Comparison of ENCODE assay signal across 23 cellular contexts in the genomic region with DNA sequence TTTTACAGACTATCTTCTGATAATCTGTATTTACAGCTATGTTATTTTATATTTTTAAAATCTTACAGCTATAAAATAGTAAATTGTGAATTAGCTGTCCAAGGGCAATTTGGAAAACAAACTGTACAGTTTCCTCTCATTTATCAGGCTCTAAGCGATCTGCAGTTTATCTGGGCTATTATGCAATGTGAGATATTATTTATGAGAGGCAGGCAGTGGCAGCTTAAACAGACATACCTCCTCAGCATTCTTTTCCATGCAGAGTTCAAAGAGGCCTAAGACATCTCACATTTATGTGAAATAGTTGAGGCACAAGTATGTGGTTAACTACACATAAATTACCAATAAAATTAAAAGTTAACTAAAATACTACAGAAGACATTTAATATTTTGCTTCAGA. TPM values are rescaled to one million over a fixed set of nuclear protein-coding genes. Genes with fewer than 3 reads are reported as not detected.
DNase-seq lines count a peak whose midpoint lies in the region; ATAC-seq and TF ChIP-seq lines count a peak whose summit lies in the region.
"Had no signal": no experiment of that assay in that cellular context is flagged by ENCODE, and none has a peak within 500 bp of the region (broad histone marks: within the 10 kb centered on the region; RNA-seq: fewer than 3 reads in every experiment).

No MANE protein-coding gene starts in this region.

- no peak overlapping the region for H3K4me3 Mint-ChIP-seq in CD8-positive, alpha-beta T cell
- H3K4me3 Mint-ChIP-seq: activated naive CD4-positive, alpha-beta T cell treated with anti-CD3 and anti-CD28 coated beads, Interleukin-2, amount 50 U/mL, for 24 hours; activated T-cell treated with anti-CD3 and anti-CD28 coated beads, Interleukin-2, amount 50 U/mL, for 72 hours; CD8-positive, alpha-beta memory T cell; H9; nephron; type B pancreatic cell had no signal

- no peaks in the 10 kb centered on the region for H3K4me1 Mint-ChIP-seq in CD8-positive, alpha-beta T cell (ENCODE audit: low read depth)
- H3K4me1 Mint-ChIP-seq: activated naive CD4-positive, alpha-beta T cell treated with anti-CD3 and anti-CD28 coated beads, Interleukin-2, amount 50 U/mL, for 24 hours; CD8-positive, alpha-beta memory T cell; H9 had no signal

- intact Hi-C loops in OCI-LY7 (cut with micrococcal nuclease; ENCODE audit: unreplicated experiment), result loop anchor here (2.0 to 10.0 kb wide), 2 partner anchors 25 to 471 kb away; a partner anchor contains a TSS
- intact Hi-C loops in CD8-positive, alpha-beta T cell (cut with DNase I, micrococcal nuclease), result no loop called here

- TF ChIP-seq CTCF in GM06990 (IDR thresholded peaks at IDR 0.05; ENCODE audit: insufficient read depth, low read length, poor library complexity, severe bottlenecking) (no peak), KMS-11 (conservative IDR thresholded peaks at IDR 0.05; ENCODE audit: low read depth, low read length) (no peak), OCI-LY7 (conservative IDR thresholded peaks at IDR 0.05; ENCODE audit: low read length) (no peak), right atrium auricular region (IDR thresholded peaks at IDR 0.05) (no peak)
- no peak for TF ChIP-seq CTCF in CD8-positive, alpha-beta T cell (IDR thresholded peaks at IDR 0.05)

- H3K9me3 ChIP-seq in OCI-LY7 (ENCODE audit: low read length) (peaks cover 7% of the 10 kb centered on the region; the same call in 1 of the 2 replicates), right atrium auricular region (no peaks in the 10 kb centered on the region)
- no peaks in the 10 kb centered on the region for H3K9me3 ChIP-seq in CD8-positive, alpha-beta T cell (ENCODE audit: low read length)
- H3K9me3 ChIP-seq: esophagus squamous epithelium, spleen, stomach had no signal

- no peak overlapping the region for H3K27ac Mint-ChIP-seq in CD8-positive, alpha-beta T cell
- H3K27ac Mint-ChIP-seq: activated naive CD4-positive, alpha-beta T cell treated with anti-CD3 and anti-CD28 coated beads, Interleukin-2, amount 50 U/mL, for 24 hours; activated T-cell treated with anti-CD3 and anti-CD28 coated beads, Interleukin-2, amount 50 U/mL, for 72 hours; CD8-positive, alpha-beta memory T cell; H9; nephron; type B pancreatic cell had no signal

- CTCF ChIA-PET in OCI-LY7 (lab: Charles Lee; ENCODE audit: unreplicated experiment), result no interaction called here
- CTCF ChIA-PET in CD8-positive, alpha-beta T cell (lab: Charles Lee), result interaction anchor here (0.9 kb wide), 1 partner anchor 11 kb away, joined by 5 read pairs; a partner anchor contains a TSS

- no peak overlapping the region for H3K9ac ChIP-seq in KMS-11

- no peak for DNase-seq in GM06990 (ENCODE audit: extremely low read depth, insufficient read length)
- DNase-seq in OCI-LY7 (ENCODE audit: low spot score), result no peak
- no peak for DNase-seq in right atrium auricular region (ENCODE audit: low spot score)
- no peak for DNase-seq in NCI-H1436 (lab: John Stamatoyannopoulos, UW)
- DNase-seq in CD8-positive, alpha-beta T cell, result no peak
- DNase-seq: activated CD4-positive, alpha-beta T cell treated with anti-CD3 and anti-CD28 coated beads for 1 hour; activated T-cell treated with anti-CD3 and anti-CD28 coated beads, Interleukin-2, amount 50 U/mL, for 72 hours; CD8-positive, alpha-beta memory T cell; esophagus squamous epithelium; GF-D8; H9; NCI-H82; stimulated activated CD4-positive, alpha-beta T cell treated with anti-CD3 and anti-CD28 coated beads, Interleukin-4, amount 100 ng/mL, for 24 hours; stomach; T1000 had no signal

- POLR2A ChIA-PET in OCI-LY7 (lab: Charles Lee), result interaction anchor here (0.6 to 2.6 kb wide), 8 partner anchors 11 to 1919 kb away, joined by 3 to 11 read pairs (median 4); a partner anchor contains a TSS
- POLR2A ChIA-PET in CD8-positive, alpha-beta T cell (lab: Charles Lee), result no interaction called here

- ATAC-seq in HG03280 (IDR thresholded peaks at IDR 0.05; ENCODE audit: unreplicated experiment), result no peak
- ATAC-seq in HG03342 (IDR thresholded peaks at IDR 0.05; ENCODE audit: unreplicated experiment), result no peak
- no peak for ATAC-seq in CD8-positive, alpha-beta T cell
- ATAC-seq: activated T-cell treated with anti-CD3 and anti-CD28 coated beads, Interleukin-2, amount 50 U/mL, for 72 hours had no signal

- no peaks in the 10 kb centered on the region for H3K27me3 ChIP-seq in GM06990 (replicated peaks; ENCODE audit: control insufficient read depth, insufficient read depth, low read length)
- H3K27me3 ChIP-seq in KMS-11 (ENCODE audit: insufficient read depth, low read depth), result no peaks in the 10 kb centered on the region
- H3K27me3 ChIP-seq in right atrium auricular region, result no peaks in the 10 kb centered on the region
- no peaks in the 10 kb centered on the region for H3K27me3 ChIP-seq in CD8-positive, alpha-beta T cell (ENCODE audit: insufficient read depth, low read length)
- H3K27me3 ChIP-seq: esophagus squamous epithelium, spleen, stomach had no signal

- H3K79me2 ChIP-seq in KMS-11 (ENCODE audit: insufficient read depth, low read depth), result no peaks in the 10 kb centered on the region
- H3K79me2 ChIP-seq in OCI-LY7 (ENCODE audit: insufficient read depth, low read depth, low read length), result peaks cover 20% of the 10 kb centered on the region; the same call in 1 of the 2 replicates

- H3K27ac ChIP-seq in KMS-11, result no peak overlapping the region
- H3K27ac ChIP-seq in OCI-LY7 (ENCODE audit: low read depth, low read length, poor library complexity, severe bottlenecking), result peak overlapping the region; percentile 76
- peak overlapping the region; percentile 14 to 88 for H3K27ac ChIP-seq in right atrium auricular region
- H3K27ac ChIP-seq in CD8-positive, alpha-beta T cell (ENCODE audit: low read depth, low read length), result no peak overlapping the region
- H3K27ac ChIP-seq: RWPE1 had no signal

- H2AFZ ChIP-seq in KMS-11 (ENCODE audit: low read depth) (no peak overlapping the region), OCI-LY7 (ENCODE audit: low read length) (peak overlapping the region; percentile 81; the same call in 1 of the 2 replicates)

- peak overlapping the region; percentile 90; the same call in 1 of the 2 replicates for H3K4me2 ChIP-seq in KMS-11
- H3K4me2 ChIP-seq in OCI-LY7 (ENCODE audit: low read length), result peak overlapping the region; percentile 88

- peak overlapping the region; percentile 53 for H3K4me3 ChIP-seq in GM06990 (replicated peaks; ENCODE audit: low read depth, low read length)
- H3K4me3 ChIP-seq in KMS-11 (IDR thresholded peaks at IDR 0.05; ENCODE audit: insufficient read depth, low read depth, low read length), result no peak overlapping the region
- peak overlapping the region; percentile 64 for H3K4me3 ChIP-seq in OCI-LY7 (ENCODE audit: low read depth, low read length, poor library complexity, severe bottlenecking)
- no peak overlapping the region for H3K4me3 ChIP-seq in right atrium auricular region
- H3K4me3 ChIP-seq in CD8-positive, alpha-beta T cell (ENCODE audit: low read depth, low read length), result no peak overlapping the region
- H3K4me3 ChIP-seq: esophagus squamous epithelium, stomach had no signal

- H3K36me3 ChIP-seq in GM06990 (ENCODE audit: control insufficient read depth, insufficient read depth, low read length) (no peaks in the 10 kb centered on the region), KMS-11 (ENCODE audit: insufficient read depth) (no peaks in the 10 kb centered on the region), OCI-LY7 (ENCODE audit: insufficient read depth, low read length) (no peaks in the 10 kb centered on the region), right atrium auricular region (peaks cover 8% of the 10 kb centered on the region)
- H3K36me3 ChIP-seq in CD8-positive, alpha-beta T cell (ENCODE audit: insufficient read depth, low read length), result no peaks in the 10 kb centered on the region
- H3K36me3 ChIP-seq: esophagus squamous epithelium, spleen had no signal

- H3K36me3 Mint-ChIP-seq in CD8-positive, alpha-beta T cell, result no peaks in the 10 kb centered on the region
- H3K36me3 Mint-ChIP-seq: activated naive CD4-positive, alpha-beta T cell treated with anti-CD3 and anti-CD28 coated beads, Interleukin-2, amount 50 U/mL, for 24 hours had no signal

- H3K9me3 Mint-ChIP-seq in CD8-positive, alpha-beta T cell, result no peaks in the 10 kb centered on the region
- H3K9me3 Mint-ChIP-seq: activated naive CD4-positive, alpha-beta T cell treated with anti-CD3 and anti-CD28 coated beads, Interleukin-2, amount 50 U/mL, for 24 hours; activated T-cell treated with anti-CD3 and anti-CD28 coated beads, Interleukin-2, amount 50 U/mL, for 72 hours; CD8-positive, alpha-beta memory T cell; H9; nephron; type B pancreatic cell had no signal

- no peaks in the 10 kb centered on the region for H3K27me3 Mint-ChIP-seq in CD8-positive, alpha-beta T cell (ENCODE audit: low read depth)
- H3K27me3 Mint-ChIP-seq: activated naive CD4-positive, alpha-beta T cell treated with anti-CD3 and anti-CD28 coated beads, Interleukin-2, amount 50 U/mL, for 24 hours; CD8-positive, alpha-beta memory T cell; type B pancreatic cell had no signal

- H3K9me2 ChIP-seq in OCI-LY7 (ENCODE audit: insufficient read depth, low read length), result no peaks in the 10 kb centered on the region

- H4K20me1 ChIP-seq in KMS-11 (ENCODE audit: insufficient read depth) (no peaks in the 10 kb centered on the region), OCI-LY7 (ENCODE audit: insufficient read depth, low read length) (no peaks in the 10 kb centered on the region)

- H3K4me1 ChIP-seq in KMS-11 (ENCODE audit: low read depth, poor library complexity, severe bottlenecking) (peaks cover 54% of the 10 kb centered on the region), OCI-LY7 (ENCODE audit: insufficient read depth, low read length, poor library complexity, severe bottlenecking) (peaks cover 77% of the 10 kb centered on the region), right atrium auricular region (peaks cover 0 to 34% of the 10 kb centered on the region in 2 donors)
- H3K4me1 ChIP-seq in CD8-positive, alpha-beta T cell (ENCODE audit: insufficient read depth, low read length), result no peaks in the 10 kb centered on the region

- no TSS peak for BruUV-seq in OCI-LY7 (replicated peaks; lab: Mats Ljungman, UMichigan)

RNA-seq across cellular contexts. Expression of a gene that starts 10.2 kb away (rescaled TPM):
- 0.28 and 0.31 TPM in 2 replicates for total RNA-seq in OCI-LY7 (2014; rRNA removed; shearing (Covaris generic))
- 0.52 and 1.1 TPM in 2 replicates for total RNA-seq in OCI-LY7 (2022)
- total RNA-seq in right atrium auricular region, result 10 to 100 TPM; 10.2 to 23.1 TPM
- under 1 TPM; 0.16 to 0.39 TPM for total RNA-seq in CD8-positive, alpha-beta T cell

RNA-seq across cellular contexts. Expression of a gene that starts 26.6 kb away (rescaled TPM):
- total RNA-seq in OCI-LY7 (2014; rRNA removed; shearing (Covaris generic)), result 20.2 and 25.2 TPM in 2 replicates
- total RNA-seq in OCI-LY7 (2022) (24.3 and 25.2 TPM in 2 replicates), right atrium auricular region (10 to 100 TPM in 1 of 2 donors, 1 to 10 TPM in 1; 8.3 to 20.6 TPM)
- 1 to 10 TPM; 9.2 to 9.5 TPM for total RNA-seq in CD8-positive, alpha-beta T cell

Comparison
In these comparisons a context has a peak if more than half of its experiments do, and no peak if none do; other contexts are left out.
1. H3K4me3 ChIP-seq: peak in GM06990 (single experiment) and OCI-LY7 (single experiment); none in KMS-11 (single experiment), right atrium auricular region (0 of 2) and CD8-positive, alpha-beta T cell (single experiment).
2. H3K27ac ChIP-seq: peak in OCI-LY7 (single experiment) and right atrium auricular region (2 of 2); none in KMS-11 (single experiment) and CD8-positive, alpha-beta T cell (single experiment).
3. RNA of a gene that starts 10.2 kb away (total RNA-seq): 10.2 to 23.1 TPM in right atrium auricular region; 0.28 to 1.1 TPM in OCI-LY7 and 0.16 to 0.39 TPM in CD8-positive, alpha-beta T cell; every median in the first group is over 4 times any median in the second.